ENCODE assay signal across 1 cellular context in the genomic region with DNA sequence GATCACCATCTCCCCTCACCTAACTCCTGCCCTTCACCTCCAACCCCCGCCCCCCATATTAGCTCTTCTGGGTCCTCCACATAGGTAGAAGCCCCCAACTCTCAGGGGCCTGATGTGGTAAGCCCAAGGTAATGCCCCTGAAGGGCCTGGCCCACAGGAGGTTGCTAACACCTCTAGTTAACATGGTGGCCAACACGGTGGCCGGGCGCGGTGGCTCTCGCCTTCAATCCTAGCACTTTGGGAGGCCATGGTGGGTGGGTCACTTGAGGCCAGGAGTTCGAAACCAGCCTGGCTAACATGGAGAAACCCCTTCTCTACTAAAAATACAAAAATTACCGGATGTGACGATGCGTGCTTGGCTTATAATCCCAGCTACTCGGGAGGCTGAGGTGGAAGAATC.
TF ChIP-seq lines count a peak whose summit lies in the region.

No MANE protein-coding gene starts in this region.

TF ChIP-seq in H1, 55 proteins besides CTCF, POLR2A, EP300 and RAD21:
- TF ChIP-seq GABPA (IDR thresholded peaks at IDR 0.05; ENCODE audit: borderline replicate concordance, insufficient read depth, low read length) (no peak), PHF8 (conservative IDR thresholded peaks at IDR 0.05; ENCODE audit: low read depth, low read length) (no peak), GTF2F1 (IDR thresholded peaks at IDR 0.05; ENCODE audit: borderline replicate concordance, low read depth, low read length) (no peak), NANOG (IDR thresholded peaks at IDR 0.05; ENCODE audit: insufficient read depth, low read depth, low read length, poor library complexity, severe bottlenecking) (no peak), ZNF274 (IDR thresholded peaks at IDR 0.05; ENCODE audit: borderline replicate concordance, extremely low read depth, low read length) (no peak), RFX5 (IDR thresholded peaks at IDR 0.05; ENCODE audit: borderline replicate concordance, low read depth, low read length) (no peak), CBX5 (IDR thresholded peaks at IDR 0.05; ENCODE audit: low read depth, low read length) (no peak), SIX5 (IDR thresholded peaks at IDR 0.05; ENCODE audit: low read depth, low read length) (no peak), KDM1A (IDR thresholded peaks at IDR 0.05; ENCODE audit: borderline replicate concordance, low read length) (no peak), BCL11A (IDR thresholded peaks at IDR 0.05; ENCODE audit: low read depth in 2 of 2, low read length in 2 of 2) (no peak), CREB1 (IDR thresholded peaks at IDR 0.05) (no peak), SIRT6 (IDR thresholded peaks at IDR 0.05; ENCODE audit: low read length) (no peak), SP1 (IDR thresholded peaks at IDR 0.05; ENCODE audit: low read depth, low read length) (no peak), YY1 (IDR thresholded peaks at IDR 0.05; ENCODE audit: low read depth, low read length) (no peak), RBBP5 (IDR thresholded peaks at IDR 0.05; ENCODE audit: borderline replicate concordance, low read depth, low read length) (no peak), SP4 (IDR thresholded peaks at IDR 0.05; ENCODE audit: low read length) (no peak), TAF7 (optimal IDR thresholded peaks at IDR 0.05; ENCODE audit: borderline replicate concordance, low read depth, low read length) (no peak)
